35 cellular contexts compared by ENCODE assay signal in the genomic region with DNA sequence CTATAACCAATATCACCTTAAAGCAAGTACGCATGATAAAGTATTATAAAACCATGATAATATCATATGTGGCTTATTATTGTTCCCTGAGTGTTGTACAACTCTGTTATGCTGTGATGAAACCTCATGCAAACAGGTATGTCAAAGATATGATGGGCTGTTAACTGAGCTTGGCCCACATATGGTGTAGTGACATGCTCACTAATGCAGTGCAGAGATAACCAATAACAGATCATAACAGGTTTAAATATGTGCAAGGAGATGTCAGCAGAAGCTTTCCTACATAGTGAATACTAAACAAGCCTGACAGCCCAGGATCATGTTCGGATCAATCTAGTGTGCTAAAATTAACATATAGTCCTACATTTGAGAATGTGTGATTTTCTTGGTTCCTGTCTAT. TPM values are rescaled to one million over a fixed set of nuclear protein-coding genes. Genes with fewer than 3 reads are reported as not detected.
"Had no signal": no experiment of that assay in that cellular context is flagged by ENCODE, and none has a peak within 500 bp of the region (broad histone marks: within the 10 kb centered on the region; RNA-seq: fewer than 3 reads in every experiment).

No MANE protein-coding gene starts in this region.

- H3K9me3 Mint-ChIP-seq: activated CD4-positive, alpha-beta T cell treated with anti-CD3 and anti-CD28 coated beads, Interleukin-2, amount 10 ng/mL, durations not matched to agents 24 days and 14 days; activated CD8-positive, alpha-beta T cell treated with anti-CD3 and anti-CD28 coated beads for 36 hours; activated naive CD8-positive, alpha-beta T cell treated with anti-CD3 and anti-CD28 coated beads for 36 hours; activated T-helper 17 cell treated with anti-CD3 and anti-CD28 coated beads, Interleukin-2, amount 50 U/mL, for 72 hours; central memory CD8-positive, alpha-beta T cell had no signal

- H3K27me3 Mint-ChIP-seq: activated CD4-positive, alpha-beta T cell treated with anti-CD3 and anti-CD28 coated beads, Interleukin-2, amount 10 ng/mL, durations not matched to agents 24 days and 14 days; activated CD8-positive, alpha-beta T cell treated with anti-CD3 and anti-CD28 coated beads for 36 hours; activated naive CD8-positive, alpha-beta T cell treated with anti-CD3 and anti-CD28 coated beads for 36 hours; central memory CD8-positive, alpha-beta T cell; T-helper 17 cell had no signal

- H2AFZ ChIP-seq: PC-9 had no signal

- FAIRE-seq: RCC 7860 had no signal

- H3K27ac Mint-ChIP-seq: activated CD4-positive, alpha-beta T cell treated with anti-CD3 and anti-CD28 coated beads, Interleukin-2, amount 10 ng/mL, durations not matched to agents 24 days and 14 days; activated CD8-positive, alpha-beta T cell treated with anti-CD3 and anti-CD28 coated beads for 36 hours; activated naive CD8-positive, alpha-beta T cell treated with anti-CD3 and anti-CD28 coated beads for 36 hours; activated T-cell treated with anti-CD3 and anti-CD28 coated beads, Interleukin-2, amount 50 U/mL, for 72 hours; activated T-helper 17 cell treated with anti-CD3 and anti-CD28 coated beads, Interleukin-2, amount 50 U/mL, for 72 hours; T-cell; T-helper 17 cell had no signal

- H3K4me1 Mint-ChIP-seq: activated CD4-positive, alpha-beta T cell treated with anti-CD3 and anti-CD28 coated beads, Interleukin-2, amount 10 ng/mL, durations not matched to agents 24 days and 14 days; activated naive CD8-positive, alpha-beta T cell treated with anti-CD3 and anti-CD28 coated beads for 36 hours; activated T-helper 17 cell treated with anti-CD3 and anti-CD28 coated beads, Interleukin-2, amount 50 U/mL, for 72 hours; central memory CD8-positive, alpha-beta T cell; T-cell; T-helper 17 cell had no signal

- H3K27me3 ChIP-seq: brain microvascular endothelial cell had no signal

- H3K4me3 Mint-ChIP-seq: activated CD4-positive, alpha-beta T cell treated with anti-CD3 and anti-CD28 coated beads, Interleukin-2, amount 10 ng/mL, durations not matched to agents 24 days and 14 days; activated CD8-positive, alpha-beta T cell treated with anti-CD3 and anti-CD28 coated beads for 36 hours; activated naive CD8-positive, alpha-beta T cell treated with anti-CD3 and anti-CD28 coated beads for 36 hours; activated T-cell treated with anti-CD3 and anti-CD28 coated beads, Interleukin-2, amount 50 U/mL, for 72 hours; activated T-helper 17 cell treated with anti-CD3 and anti-CD28 coated beads, Interleukin-2, amount 50 U/mL, for 72 hours; central memory CD8-positive, alpha-beta T cell; T-cell; T-helper 17 cell had no signal

- DNase-seq: activated CD4-positive, alpha-beta T cell treated with anti-CD3 and anti-CD28 coated beads, Interleukin-2, amount 10 ng/mL, durations not matched to agents 24 days and 14 days; activated CD4-positive, alpha-beta T cell treated with anti-CD3 and anti-CD28 coated beads, Interleukin-2, amount 50 U/mL, for 4 hours; activated CD8-positive, alpha-beta T cell treated with anti-CD3 and anti-CD28 coated beads for 36 hours; activated effector memory CD4-positive, alpha-beta T cell treated with anti-CD3 and anti-CD28 coated beads, Interleukin-2, amount 50 U/mL, for 16 hours; activated naive CD4-positive, alpha-beta T cell; activated naive CD4-positive, alpha-beta T cell treated with anti-CD3 and anti-CD28 coated beads, Interleukin-2, amount 50 U/mL, for 16 hours; activated naive CD8-positive, alpha-beta T cell treated with anti-CD3 and anti-CD28 coated beads for 36 hours; activated T-cell treated with anti-CD3 and anti-CD28 coated beads, Interleukin-2, amount 50 U/mL, for 1 hour; activated T-cell treated with anti-CD3 and anti-CD28 coated beads, Interleukin-2, amount 50 U/mL, for 72 hours; amniotic stem cell; aorta; brain microvascular endothelial cell; MM.1S; MV-4-11; NCI-H1092; NCI-H1436 treated with DMSO at 0.1 percent for 48 hours; NCI-H1694 treated with DMSO at 0.1 percent for 48 hours; NCI-H2029; NCI-H345; NCI-H524 treated with DMSO at 0.1 percent for 48 hours; NK-92 treated with Interleukin-12 subunit alpha and Interleukin-12 subunit beta, amount 100 ng/mL, for 24 hours; PC-9; SIG-M5; T-cell; T-helper 17 cell; WERI-Rb-1 had no signal

- H3K27ac ChIP-seq: brain microvascular endothelial cell, PC-9, RWPE1, WERI-Rb-1 had no signal

- H3K36me3 Mint-ChIP-seq: activated naive CD8-positive, alpha-beta T cell treated with anti-CD3 and anti-CD28 coated beads for 36 hours; T-cell had no signal

- ATAC-seq: activated CD8-positive, alpha-beta T cell treated with anti-CD3 and anti-CD28 coated beads for 36 hours; activated T-cell treated with anti-CD3 and anti-CD28 coated beads, Interleukin-2, amount 50 U/mL, for 72 hours; activated T-helper 17 cell treated with anti-CD3 and anti-CD28 coated beads, Interleukin-2, amount 50 U/mL, for 72 hours; Right ventricle myocardium inferior; SK-N-SH treated with all-trans-retinoic acid at 6 μM for 48 hours; T-cell; T-helper 17 cell had no signal

- H3K4me2 ChIP-seq: PC-9 had no signal

- H3K4me3 ChIP-seq: PC-9 had no signal

- H3K36me3 ChIP-seq: brain microvascular endothelial cell, WERI-Rb-1 had no signal

RNA-seq across cellular contexts. Expression of a gene that starts 9.6 kb away (rescaled TPM):
- total RNA-seq: activated CD4-positive, alpha-beta T cell treated with anti-CD3 and anti-CD28 coated beads, Interleukin-2, amount 10 ng/mL, durations not matched to agents 24 days and 14 days; activated CD8-positive, alpha-beta memory T cell treated with anti-CD3 and anti-CD28 coated beads for 36 hours; activated CD8-positive, alpha-beta T cell treated with anti-CD3 and anti-CD28 coated beads for 36 hours; activated naive CD8-positive, alpha-beta T cell treated with anti-CD3 and anti-CD28 coated beads for 36 hours; activated T-cell treated with anti-CD3 and anti-CD28 coated beads, Interleukin-2, amount 50 U/mL, for 72 hours; activated T-helper 17 cell treated with anti-CD3 and anti-CD28 coated beads, Interleukin-2, amount 50 U/mL, for 72 hours; LHCN-M2; NCI-H460; PC-9; T-helper 17 cell had no signal
